1 cellular context compared by ENCODE assay signal in genomic region chr21:42006765-42007164, GRCh38.
TF ChIP-seq lines count a peak whose summit lies in the region.

No MANE protein-coding gene starts in this region.

TF ChIP-seq in GM12878, 131 proteins besides CTCF, POLR2A, EP300 and RAD21:
- TF ChIP-seq RUNX3 (IDR thresholded peaks at IDR 0.05; ENCODE audit: low read length) = no peak
- no peak for TF ChIP-seq TBL1XR1 (IDR thresholded peaks at IDR 0.05; ENCODE audit: low read depth, low read length)
- TF ChIP-seq RFX5 (IDR thresholded peaks at IDR 0.05; ENCODE audit: low read depth, low read length) = no peak
- TF ChIP-seq HCFC1 (IDR thresholded peaks at IDR 0.05; ENCODE audit: low read length) = no peak
- TF ChIP-seq EZH2 (IDR thresholded peaks at IDR 0.05; ENCODE audit: borderline replicate concordance, control insufficient read depth, low read depth, low read length) = no peak
- TF ChIP-seq ZNF687 (IDR thresholded peaks at IDR 0.05) = no peak
- no peak for TF ChIP-seq PKNOX1 (IDR thresholded peaks at IDR 0.05)
- no peak for TF ChIP-seq E2F4 (IDR thresholded peaks at IDR 0.05; ENCODE audit: low read depth, low read length)
- no peak for TF ChIP-seq CEBPZ (IDR thresholded peaks at IDR 0.05; ENCODE audit: low read depth, low read length)
- TF ChIP-seq, protein P1, sequence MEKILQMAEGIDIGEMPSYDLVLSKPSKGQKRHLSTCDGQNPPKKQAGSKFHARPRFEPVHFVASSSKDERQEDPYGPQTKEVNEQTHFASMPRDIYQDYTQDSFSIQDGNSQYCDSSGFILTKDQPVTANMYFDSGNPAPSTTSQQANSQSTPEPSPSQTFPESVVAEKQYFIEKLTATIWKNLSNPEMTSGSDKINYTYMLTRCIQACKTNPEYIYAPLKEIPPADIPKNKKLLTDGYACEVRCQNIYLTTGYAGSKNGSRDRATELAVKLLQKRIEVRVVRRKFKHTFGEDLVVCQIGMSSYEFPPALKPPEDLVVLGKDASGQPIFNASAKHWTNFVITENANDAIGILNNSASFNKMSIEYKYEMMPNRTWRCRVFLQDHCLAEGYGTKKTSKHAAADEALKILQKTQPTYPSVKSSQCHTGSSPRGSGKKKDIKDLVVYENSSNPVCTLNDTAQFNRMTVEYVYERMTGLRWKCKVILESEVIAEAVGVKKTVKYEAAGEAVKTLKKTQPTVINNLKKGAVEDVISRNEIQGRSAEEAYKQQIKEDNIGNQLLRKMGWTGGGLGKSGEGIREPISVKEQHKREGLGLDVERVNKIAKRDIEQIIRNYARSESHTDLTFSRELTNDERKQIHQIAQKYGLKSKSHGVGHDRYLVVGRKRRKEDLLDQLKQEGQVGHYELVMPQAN (conservative IDR thresholded peaks at IDR 0.05) = no peak
- no peak for TF ChIP-seq TARDBP (IDR thresholded peaks at IDR 0.05; ENCODE audit: borderline replicate concordance)
- no peak for TF ChIP-seq SREBF2 (IDR thresholded peaks at IDR 0.05; ENCODE audit: low read length)
- no peak for TF ChIP-seq ZNF207 (IDR thresholded peaks at IDR 0.05; ENCODE audit: borderline replicate concordance)
- TF ChIP-seq, protein P2, sequence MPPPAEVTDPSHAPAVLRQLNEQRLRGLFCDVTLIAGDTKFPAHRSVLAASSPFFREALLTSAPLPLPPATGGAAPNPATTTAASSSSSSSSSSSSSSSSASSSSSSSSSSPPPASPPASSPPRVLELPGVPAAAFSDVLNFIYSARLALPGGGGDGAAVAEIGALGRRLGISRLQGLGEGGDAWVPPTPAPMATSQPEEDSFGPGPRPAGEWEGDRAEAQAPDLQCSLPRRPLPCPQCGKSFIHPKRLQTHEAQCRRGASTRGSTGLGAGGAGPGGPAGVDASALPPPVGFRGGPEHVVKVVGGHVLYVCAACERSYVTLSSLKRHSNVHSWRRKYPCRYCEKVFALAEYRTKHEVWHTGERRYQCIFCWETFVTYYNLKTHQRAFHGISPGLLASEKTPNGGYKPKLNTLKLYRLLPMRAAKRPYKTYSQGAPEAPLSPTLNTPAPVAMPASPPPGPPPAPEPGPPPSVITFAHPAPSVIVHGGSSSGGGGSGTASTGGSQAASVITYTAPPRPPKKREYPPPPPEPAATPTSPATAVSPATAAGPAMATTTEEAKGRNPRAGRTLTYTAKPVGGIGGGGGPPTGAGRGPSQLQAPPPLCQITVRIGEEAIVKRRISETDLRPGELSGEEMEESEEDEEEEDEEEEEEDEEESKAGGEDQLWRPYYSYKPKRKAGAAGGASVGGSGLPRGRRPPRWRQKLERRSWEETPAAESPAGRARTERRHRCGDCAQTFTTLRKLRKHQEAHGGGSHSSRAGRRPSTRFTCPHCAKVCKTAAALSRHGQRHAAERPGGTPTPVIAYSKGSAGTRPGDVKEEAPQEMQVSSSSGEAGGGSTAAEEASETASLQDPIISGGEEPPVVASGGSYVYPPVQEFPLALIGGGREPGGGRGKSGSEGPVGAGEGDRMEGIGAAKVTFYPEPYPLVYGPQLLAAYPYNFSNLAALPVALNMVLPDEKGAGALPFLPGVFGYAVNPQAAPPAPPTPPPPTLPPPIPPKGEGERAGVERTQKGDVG (CRISPR knock-in tag; IDR thresholded peaks at IDR 0.05) = no peak
- TF ChIP-seq ATF2 (IDR thresholded peaks at IDR 0.05; ENCODE audit: low read length) = no peak
- TF ChIP-seq POLR2AphosphoS5 (IDR thresholded peaks at IDR 0.05; ENCODE audit: low read length) = no peak
- TF ChIP-seq PBX3 (IDR thresholded peaks at IDR 0.05; ENCODE audit: insufficient replicate concordance, low read depth, low read length) = no peak
TF ChIP-seq in GM12878: peak in this region for 0.
